Comparison of ENCODE assay signal across 8 cellular contexts in the genomic region with DNA sequence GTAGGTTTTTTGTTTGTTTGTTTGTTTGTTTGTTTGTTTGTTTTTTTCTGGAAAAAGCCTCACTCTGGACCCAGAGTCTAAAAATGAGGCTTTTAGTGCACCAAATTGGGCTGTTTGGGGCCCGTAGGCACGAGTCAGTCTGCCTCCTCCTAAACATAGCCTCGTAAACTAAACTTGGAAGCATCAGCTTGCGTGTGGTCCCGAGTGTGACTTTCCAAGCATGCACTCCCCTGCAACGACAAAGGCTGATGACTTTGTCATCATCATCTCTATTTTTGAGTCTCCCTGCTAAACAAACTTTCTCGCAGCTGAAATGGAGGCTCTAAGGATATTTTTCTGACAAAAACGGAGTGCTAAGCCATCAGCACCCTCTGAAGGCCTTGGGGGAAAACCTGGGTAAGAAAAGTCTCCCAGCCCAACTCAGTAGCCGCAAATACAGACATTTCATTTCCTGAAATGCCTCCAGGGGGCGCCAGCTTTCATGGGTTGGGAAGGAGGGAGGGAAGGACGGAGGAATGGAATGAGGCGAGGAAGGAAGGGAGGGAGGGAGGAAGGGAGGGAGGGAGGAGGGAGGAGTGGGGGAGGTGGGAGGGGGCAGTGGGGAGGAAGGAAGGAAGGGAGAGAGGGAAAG.
DNase-seq lines count a peak whose midpoint lies in the region; ATAC-seq and TF ChIP-seq lines count a peak whose summit lies in the region.

No MANE protein-coding gene starts in this region.

- H3K27ac ChIP-seq in right cardiac atrium (ENCODE audit: low read length) (no peak overlapping the region), rectal smooth muscle tissue (ENCODE audit: low read depth, low read length) (peak overlapping the region; percentile 82)

- H3K4me1 Mint-ChIP-seq in activated T-cell treated with anti-CD3 and anti-CD28 coated beads, Interleukin-2, amount 50 U/mL, for 24 hours (ENCODE audit: low read depth): peaks cover 5% of the 10 kb centered on the region

- 12% methylated on average over 12 of the region's 12 CpGs for WGBS in right cardiac atrium

- peak; percentile 80 for TF ChIP-seq CTCF in AG09309 (IDR thresholded peaks at IDR 0.05; ENCODE audit: control insufficient read depth, insufficient read depth, low read depth, low read length, missing control alignments)
- TF ChIP-seq CTCF in GM12874 (IDR thresholded peaks at IDR 0.05; ENCODE audit: insufficient read depth, low read depth, low read length): peak; percentile 64

- no peak overlapping the region for H3K4me3 ChIP-seq in AG09309 (ENCODE audit: control insufficient read depth, low read depth, low read length)
- no peak overlapping the region for H3K4me3 ChIP-seq in right cardiac atrium (ENCODE audit: low read length)
- H3K4me3 ChIP-seq in rectal smooth muscle tissue (ENCODE audit: low read length): no peak overlapping the region

- H3K9me3 ChIP-seq in right cardiac atrium (ENCODE audit: control insufficient read depth, low read length): no peaks in the 10 kb centered on the region

- no peaks in the 10 kb centered on the region for H3K27me3 ChIP-seq in right cardiac atrium (ENCODE audit: control insufficient read depth, insufficient read depth)
- no peaks in the 10 kb centered on the region for H3K27me3 ChIP-seq in rectal smooth muscle tissue (ENCODE audit: control insufficient read depth, insufficient read depth, low read length)

- peaks cover 19% of the 10 kb centered on the region for H3K27me3 Mint-ChIP-seq in activated T-cell treated with anti-CD3 and anti-CD28 coated beads, Interleukin-2, amount 50 U/mL, for 24 hours

- no peak overlapping the region for H3K9ac ChIP-seq in rectal smooth muscle tissue (ENCODE audit: low read length)

- ATAC-seq in right cardiac atrium: peak; percentile 61 to 67

- no peaks in the 10 kb centered on the region for H3K4me1 ChIP-seq in right cardiac atrium (ENCODE audit: control insufficient read depth, insufficient read depth, low read length)
- H3K4me1 ChIP-seq in rectal smooth muscle tissue (ENCODE audit: control insufficient read depth, insufficient read depth, low read length): peaks cover 49% of the 10 kb centered on the region

- H3K36me3 ChIP-seq in rectal smooth muscle tissue (ENCODE audit: control insufficient read depth, insufficient read depth, low read length): no peaks in the 10 kb centered on the region

- H3K36me3 Mint-ChIP-seq in activated T-cell treated with anti-CD3 and anti-CD28 coated beads, Interleukin-2, amount 50 U/mL, for 24 hours (ENCODE audit: low read depth): no peaks in the 10 kb centered on the region

- peak; percentile 66 for DNase-seq in AG09309 (ENCODE audit: low read depth)
- peak; percentile 81 for DNase-seq in NCI-H345 (lab: John Stamatoyannopoulos, UW)
- DNase-seq in amniotic stem cell (lab: John Stamatoyannopoulos, UW): peak; percentile 84
- DNase-seq in right cardiac atrium: peak; percentile 75 to 86 (median 86)
- DNase-seq in activated effector memory CD4-positive, alpha-beta T cell treated with anti-CD3 and anti-CD28 coated beads, Interleukin-2, amount 50 U/mL, for 16 hours: no peak
- no peak for DNase-seq in activated T-cell treated with anti-CD3 and anti-CD28 coated beads, Interleukin-2, amount 50 U/mL, for 24 hours

- no peak overlapping the region for H3K4me3 Mint-ChIP-seq in activated T-cell treated with anti-CD3 and anti-CD28 coated beads, Interleukin-2, amount 50 U/mL, for 24 hours

- H3K27ac Mint-ChIP-seq in activated T-cell treated with anti-CD3 and anti-CD28 coated beads, Interleukin-2, amount 50 U/mL, for 24 hours: no peak overlapping the region

- no peaks in the 10 kb centered on the region for H3K9me3 Mint-ChIP-seq in activated T-cell treated with anti-CD3 and anti-CD28 coated beads, Interleukin-2, amount 50 U/mL, for 24 hours

- intact Hi-C loops in right cardiac atrium (cut with DNase I): loop anchor here (5.0 to 10.0 kb wide), 3 partner anchors 217 to 251 kb away; partner anchors contain the start of gene KCNMA1 (in 1 of the 4)

Comparison
In these comparisons a context has a peak if more than half of its experiments do, and no peak if none do; other contexts are left out.
1. DNase-seq: peak in AG09309 (single experiment), NCI-H345 (single experiment), amniotic stem cell (single experiment) and right cardiac atrium (3 of 3); none in activated effector memory CD4-positive, alpha-beta T cell treated with anti-CD3 and anti-CD28 coated beads, Interleukin-2, amount 50 U/mL, for 16 hours (single experiment) and activated T-cell treated with anti-CD3 and anti-CD28 coated beads, Interleukin-2, amount 50 U/mL, for 24 hours (single experiment).